In genomic region chr12:27779837-27780611, GRCh38 we compare ENCODE assay signal across 8 cellular contexts. TPM values are rescaled to one million over a fixed set of nuclear protein-coding genes. Genes with fewer than 3 reads are reported as not detected.
DNase-seq lines count a peak whose midpoint lies in the region; ATAC-seq and TF ChIP-seq lines count a peak whose summit lies in the region.

Gene KLHL42, plus strand, starts transcription at chr12:27780233. Its CDS starts 98 bp downstream, at chr12:27780331.
Gene MANSC4, minus strand, starts transcription at chr12:27780236. Its CDS starts 8,960 bp downstream, at chr12:27771276.

- H3K27ac Mint-ChIP-seq in activated T-cell treated with anti-CD3 and anti-CD28 coated beads, Interleukin-2, amount 50 U/mL, for 24 hours: peak within 1 kb of the TSS; percentile 79
- H3K27ac Mint-ChIP-seq in stimulated activated effector memory CD8-positive, alpha-beta T cell treated with anti-CD3 and anti-CD28 coated beads, Interleukin-12 subunit alpha, Interleukin-12 subunit beta, amount 100 ng/mL, for 72 hours: peak within 1 kb of the TSS; percentile 67

- H3K27me3 ChIP-seq in OCI-LY1 (ENCODE audit: insufficient read depth, low read length) (no peaks in the 10 kb centered on the region), esophagus muscularis mucosa (no peaks in the 10 kb centered on the region)

- intact Hi-C loops in esophagus muscularis mucosa (cut with DNase I): loop anchor here (5.0 kb wide), 1 partner anchor 38 kb away; no protein-coding TSS in a partner anchor

- ATAC-seq in GM19463 (IDR thresholded peaks at IDR 0.05; ENCODE audit: unreplicated experiment) (peak; percentile 73), HG03575 (IDR thresholded peaks at IDR 0.05; ENCODE audit: extremely low read depth, insufficient number of reproducible peaks, low FRiP score, unreplicated experiment) (peak; percentile 37)
- ATAC-seq in stimulated activated effector memory CD8-positive, alpha-beta T cell treated with anti-CD3 and anti-CD28 coated beads, Interleukin-12 subunit alpha, Interleukin-12 subunit beta, amount 100 ng/mL, for 72 hours: peak; percentile 91

- H3K9ac ChIP-seq in OCI-LY1 (ENCODE audit: low read length): peak within 1 kb of the TSS; percentile 91

- DNase-seq in COR-L47 (lab: John Stamatoyannopoulos, UW): peak; percentile 56
- peak; percentile 82 for DNase-seq in activated T-cell treated with anti-CD3 and anti-CD28 coated beads, Interleukin-2, amount 50 U/mL, for 24 hours
- no peak for DNase-seq in esophagus muscularis mucosa (ENCODE audit: extremely low spot score)
- DNase-seq in myocyte (ENCODE audit: low read depth): peak; percentile 81
- peak; percentile 57 to 84 for DNase-seq in stimulated activated effector memory CD8-positive, alpha-beta T cell treated with anti-CD3 and anti-CD28 coated beads, Interleukin-12 subunit alpha, Interleukin-12 subunit beta, amount 100 ng/mL, for 72 hours (ENCODE audit: low spot score in 2 of 2)

- H3K4me2 ChIP-seq in OCI-LY1 (ENCODE audit: low read length): peak within 1 kb of the TSS; percentile 97

- H3K4me3 Mint-ChIP-seq in activated T-cell treated with anti-CD3 and anti-CD28 coated beads, Interleukin-2, amount 50 U/mL, for 24 hours: peak within 1 kb of the TSS; percentile 81
- H3K4me3 Mint-ChIP-seq in stimulated activated effector memory CD8-positive, alpha-beta T cell treated with anti-CD3 and anti-CD28 coated beads, Interleukin-12 subunit alpha, Interleukin-12 subunit beta, amount 100 ng/mL, for 72 hours: peak within 1 kb of the TSS; percentile 74

- H3K36me3 Mint-ChIP-seq in activated T-cell treated with anti-CD3 and anti-CD28 coated beads, Interleukin-2, amount 50 U/mL, for 24 hours (ENCODE audit: low read depth): peaks cover 26% of the 10 kb centered on the region
- peaks cover 13% of the 10 kb centered on the region for H3K36me3 Mint-ChIP-seq in stimulated activated effector memory CD8-positive, alpha-beta T cell treated with anti-CD3 and anti-CD28 coated beads, Interleukin-12 subunit alpha, Interleukin-12 subunit beta, amount 100 ng/mL, for 72 hours

- peaks cover 32% of the 10 kb centered on the region for H3K79me2 ChIP-seq in OCI-LY1 (ENCODE audit: insufficient read depth, low read length)

- peaks cover 3% of the 10 kb centered on the region for H3K27me3 Mint-ChIP-seq in activated T-cell treated with anti-CD3 and anti-CD28 coated beads, Interleukin-2, amount 50 U/mL, for 24 hours

- no peaks in the 10 kb centered on the region for H3K9me3 ChIP-seq in OCI-LY1 (ENCODE audit: low read length)
- H3K9me3 ChIP-seq in esophagus muscularis mucosa: no peaks in the 10 kb centered on the region

- H3K4me1 Mint-ChIP-seq in activated T-cell treated with anti-CD3 and anti-CD28 coated beads, Interleukin-2, amount 50 U/mL, for 24 hours (ENCODE audit: low read depth): peaks cover 35% of the 10 kb centered on the region
- peaks cover 39% of the 10 kb centered on the region for H3K4me1 Mint-ChIP-seq in stimulated activated effector memory CD8-positive, alpha-beta T cell treated with anti-CD3 and anti-CD28 coated beads, Interleukin-12 subunit alpha, Interleukin-12 subunit beta, amount 100 ng/mL, for 72 hours

- H3K9me3 Mint-ChIP-seq in activated T-cell treated with anti-CD3 and anti-CD28 coated beads, Interleukin-2, amount 50 U/mL, for 24 hours: no peaks in the 10 kb centered on the region
- H3K9me3 Mint-ChIP-seq in stimulated activated effector memory CD8-positive, alpha-beta T cell treated with anti-CD3 and anti-CD28 coated beads, Interleukin-12 subunit alpha, Interleukin-12 subunit beta, amount 100 ng/mL, for 72 hours: no peaks in the 10 kb centered on the region

- H3K36me3 ChIP-seq in OCI-LY1 (ENCODE audit: insufficient read depth, low read length) (peaks cover 18% of the 10 kb centered on the region; the same call in 1 of the 2 replicates), esophagus muscularis mucosa (no peaks in the 10 kb centered on the region)

- H3F3A ChIP-seq in OCI-LY1 (ENCODE audit: insufficient read depth, low read length): no peaks in the 10 kb centered on the region

- H3K27ac ChIP-seq in OCI-LY1 (ENCODE audit: low read depth, low read length, poor library complexity, severe bottlenecking) (peak within 1 kb of the TSS; percentile 61), esophagus muscularis mucosa (replicated peaks in 1 of 4) (peak within 1 kb of the TSS; percentile 95 to 97 (median 96))

- TF ChIP-seq CTCF in OCI-LY1 (IDR thresholded peaks at IDR 0.05; ENCODE audit: low read length) (no peak), esophagus muscularis mucosa (IDR thresholded peaks at IDR 0.05) (no peak)

- TF ChIP-seq EP300 in esophagus muscularis mucosa (IDR thresholded peaks at IDR 0.05): no peak

- peak within 1 kb of the TSS; percentile 85 for H2AFZ ChIP-seq in OCI-LY1 (ENCODE audit: low read length)

- H3K4me3 ChIP-seq in OCI-LY1 (ENCODE audit: low read depth, low read length, poor library complexity, severe bottlenecking) (peak within 1 kb of the TSS; percentile 72), esophagus muscularis mucosa (peak within 1 kb of the TSS; percentile 88 to 90 (median 88))

- H3K9me2 ChIP-seq in OCI-LY1 (ENCODE audit: low read depth, low read length): no peaks in the 10 kb centered on the region

- H3K4me1 ChIP-seq in OCI-LY1 (ENCODE audit: insufficient read depth, low read length, severe bottlenecking) (peaks cover 28% of the 10 kb centered on the region), esophagus muscularis mucosa (peaks cover 22 to 55% (median 52%) of the 10 kb centered on the region in 4 donors)

- H4K20me1 ChIP-seq in OCI-LY1 (ENCODE audit: insufficient read depth, low read length): no peaks in the 10 kb centered on the region

- TF ChIP-seq POLR2A in esophagus muscularis mucosa (IDR thresholded peaks at IDR 0.05; ENCODE audit: low read depth): peak; percentile 30

- under 1% methylated on average over 37 of the region's 108 CpGs for WGBS in esophagus muscularis mucosa

RNA-seq across cellular contexts. Expression of gene KLHL42, which starts in this region (rescaled TPM):
- total RNA-seq in esophagus muscularis mucosa (100 to 1,000 TPM in 2 of 4 donors, 10 to 100 TPM in 2; 66.1 to 134 (median 91.0) TPM), myocyte (7.4 and 9.2 TPM in 2 replicates)
- 8.0 TPM for polyA plus RNA-seq in myocyte (2012)

RNA-seq across cellular contexts. Expression of gene MANSC4, which starts in this region (rescaled TPM):
- total RNA-seq in esophagus muscularis mucosa: under 1 TPM in 1 of 4 donors, not detected in 3; 0.39 TPM
- total RNA-seq in myocyte: not detected in 2 replicates
- not detected for polyA plus RNA-seq in myocyte (2012)

Comparison
In these comparisons a context has a peak if more than half of its experiments do, and no peak if none do; other contexts are left out.
1. ATAC-seq: peak in every context shown above with its lines; median percentile 91 in stimulated activated effector memory CD8-positive, alpha-beta T cell treated with anti-CD3 and anti-CD28 coated beads, Interleukin-12 subunit alpha, Interleukin-12 subunit beta, amount 100 ng/mL, for 72 hours; 73 in GM19463; 37 in HG03575.